8 cellular contexts compared by ENCODE assay signal in genomic region chr2:160918909-160919503, GRCh38.
DNase-seq lines count a peak whose midpoint lies in the region; ATAC-seq and TF ChIP-seq lines count a peak whose summit lies in the region.

No MANE protein-coding gene starts in this region.

- no peak overlapping the region for H3K14ac ChIP-seq in trophoblast cell (ENCODE audit: low read length)

- H3K23ac ChIP-seq in trophoblast cell (ENCODE audit: low read length): no peak overlapping the region

- H4K12ac ChIP-seq in trophoblast cell (ENCODE audit: low read depth, low read length): no peak overlapping the region

- H2BK5ac ChIP-seq in trophoblast cell (ENCODE audit: low read depth, low read length, poor library complexity): peak overlapping the region; percentile 21

- peaks cover 3% of the 10 kb centered on the region for H3K79me1 ChIP-seq in trophoblast cell (ENCODE audit: low read length)

- WGBS in gastroesophageal sphincter (ENCODE audit: low coverage in 1 of 2), 2 donors: 22 to 25% methylated on average over 2 to 3 of the region's 4 CpGs
- no CpG with 5 or more reads among the region's 4 CpGs for WGBS in trophoblast cell (ENCODE audit: extremely low coverage, insufficient coverage, insufficient read length)

- peak overlapping the region; percentile 13 for H4K91ac ChIP-seq in trophoblast cell (ENCODE audit: low read depth, low read length)

- H3K9me3 ChIP-seq in gastroesophageal sphincter (no peaks in the 10 kb centered on the region), trophoblast cell (ENCODE audit: insufficient read depth, low read depth, low read length) (no peaks in the 10 kb centered on the region)

- H3K27ac ChIP-seq in gastroesophageal sphincter (peak overlapping the region in 1 of 4 donors; percentile 18), trophoblast cell (ENCODE audit: low read depth, low read length) (no peak overlapping the region)

- H3K36me3 ChIP-seq in gastroesophageal sphincter (no peaks in the 10 kb centered on the region), trophoblast cell (ENCODE audit: control insufficient read depth in 1 of 2, insufficient read depth in 2 of 2, low read length in 2 of 2) (no peaks in the 10 kb centered on the region)

- H3K4me3 ChIP-seq in gastroesophageal sphincter (no peak overlapping the region), trophoblast cell (ENCODE audit: low read depth, low read length) (no peak overlapping the region)

- ATAC-seq in GM18909 (IDR thresholded peaks at IDR 0.05; ENCODE audit: poor library complexity, unreplicated experiment) (peak; percentile 58), gastroesophageal sphincter (no peak)

- no peak overlapping the region for H2AFZ ChIP-seq in trophoblast cell (ENCODE audit: insufficient read depth, low read length, poor library complexity)

- H3K79me2 ChIP-seq in trophoblast cell (ENCODE audit: control insufficient read depth, insufficient read depth, low read length, poor library complexity): no peaks in the 10 kb centered on the region

- no peak for TF ChIP-seq POLR2A in gastroesophageal sphincter (IDR thresholded peaks at IDR 0.05)

- H3K18ac ChIP-seq in trophoblast cell (ENCODE audit: low read length): no peak overlapping the region

- H3K27me3 ChIP-seq in gastroesophageal sphincter: no peaks in the 10 kb centered on the region
- H3K27me3 ChIP-seq in trophoblast cell (ENCODE audit: insufficient read depth, low read length): no peaks in the 10 kb centered on the region

- no peak for TF ChIP-seq EP300 in gastroesophageal sphincter (IDR thresholded peaks at IDR 0.05)

- H3K4me1 ChIP-seq in gastroesophageal sphincter: peaks cover 5 to 41% (median 21%) of the 10 kb centered on the region in 3 donors
- H3K4me1 ChIP-seq in trophoblast cell (ENCODE audit: control insufficient read depth in 1 of 2, insufficient read depth in 2 of 2, low read length in 2 of 2): no peaks in the 10 kb centered on the region

- no peak overlapping the region for H3K4me2 ChIP-seq in trophoblast cell (ENCODE audit: low read length)

- H4K8ac ChIP-seq in trophoblast cell (ENCODE audit: low read depth, low read length): peak overlapping the region; percentile 4

- peak overlapping the region; percentile 55 for H2BK12ac ChIP-seq in trophoblast cell (ENCODE audit: low read length)

- peak overlapping the region; percentile 72 for H2BK120ac ChIP-seq in trophoblast cell (ENCODE audit: insufficient read depth, low read length, poor library complexity)

- TF ChIP-seq CTCF in gastroesophageal sphincter (IDR thresholded peaks at IDR 0.05): peak; percentile 18 to 57 (median 39)

- no peak overlapping the region for H3K9ac ChIP-seq in trophoblast cell (ENCODE audit: low read length)

- DNase-seq in AG08395 (ENCODE audit: low spot score): peak; percentile 14
- peak; percentile 31 for DNase-seq in NCI-H82 treated with DMSO at 0.1 percent for 48 hours (lab: John Stamatoyannopoulos, UW; ENCODE audit: unreplicated experiment)
- peak; percentile 46 to 51 for DNase-seq in activated T-cell treated with anti-CD3 and anti-CD28 coated beads, Interleukin-2, amount 50 U/mL, for 48 hours
- DNase-seq in trophoblast cell: peak; percentile 53 to 74
- no peak for DNase-seq in cerebellum (ENCODE audit: low spot score)
- no peak for DNase-seq in NCI-H2171 (lab: John Stamatoyannopoulos, UW)

- H2AK5ac ChIP-seq in trophoblast cell (ENCODE audit: low read length): no peak overlapping the region

- no peak overlapping the region for H3K4ac ChIP-seq in trophoblast cell (ENCODE audit: low read depth, low read length)

Comparison
In these comparisons a context has a peak if more than half of its experiments do, and no peak if none do; other contexts are left out.
1. DNase-seq: peak in AG08395 (single experiment), NCI-H82 treated with DMSO at 0.1 percent for 48 hours (single experiment), activated T-cell treated with anti-CD3 and anti-CD28 coated beads, Interleukin-2, amount 50 U/mL, for 48 hours (2 of 2) and trophoblast cell (2 of 2); none in cerebellum (single experiment) and NCI-H2171 (single experiment).